In genomic region chr6:6764764-6765434, GRCh38 we compare ENCODE assay signal across 18 cellular contexts.
"Had no signal": no experiment of that assay in that cellular context is flagged by ENCODE, and none has a peak within 500 bp of the region (broad histone marks: within the 10 kb centered on the region; RNA-seq: fewer than 3 reads in every experiment).

No MANE protein-coding gene starts in this region.

- H3K9me3 ChIP-seq: ascending aorta, SJSA1 had no signal

- H3K36me3 ChIP-seq: ascending aorta, SJSA1, WERI-Rb-1 had no signal

- DNase-seq: activated CD4-positive, alpha-beta T cell treated with anti-CD3 and anti-CD28 coated beads for 36 hours; activated CD8-positive, alpha-beta memory T cell treated with anti-CD3 and anti-CD28 coated beads, Interleukin-2, amount 50 U/mL, for 4 hours; activated CD8-positive, alpha-beta T cell treated with anti-CD3 and anti-CD28 coated beads for 36 hours; activated gamma-delta T cell treated with Interleukin-2 at 50 U/mL for 16 hours; activated naive CD8-positive, alpha-beta T cell treated with anti-CD3 and anti-CD28 coated beads for 36 hours; activated T-cell treated with anti-CD3 and anti-CD28 coated beads, Interleukin-2, amount 50 U/mL, for 72 hours; foreskin melanocyte; hypothalamus; right cardiac atrium; stimulated activated naive B cell treated with anti-CD40 and anti-IgM and Interleukin-4, amounts not matched to agents 10 μg/mL and 1 μg/mL and 100 μg/mL, for 72 hours; substantia nigra; T1000; trophoblast cell; WERI-Rb-1 had no signal

- H3K27ac ChIP-seq: ascending aorta, SJSA1, WERI-Rb-1 had no signal

- H3K4me3 ChIP-seq: ascending aorta, SJSA1 had no signal

- H3K27me3 ChIP-seq: ascending aorta, SJSA1 had no signal

- FAIRE-seq: bronchial epithelial cell, endometrium had no signal

- H3K4me1 ChIP-seq: ascending aorta, SJSA1 had no signal

- ATAC-seq: activated CD4-positive, alpha-beta T cell treated with anti-CD3 and anti-CD28 coated beads for 36 hours; activated CD8-positive, alpha-beta T cell treated with anti-CD3 and anti-CD28 coated beads for 36 hours; activated T-cell treated with anti-CD3 and anti-CD28 coated beads, Interleukin-2, amount 50 U/mL, for 72 hours; stimulated activated naive B cell treated with anti-CD40 and anti-IgM and Interleukin-4, amounts not matched to agents 10 μg/mL and 1 μg/mL and 100 μg/mL, for 72 hours had no signal
